ENCODE assay signal across 23 cellular contexts in the genomic region with DNA sequence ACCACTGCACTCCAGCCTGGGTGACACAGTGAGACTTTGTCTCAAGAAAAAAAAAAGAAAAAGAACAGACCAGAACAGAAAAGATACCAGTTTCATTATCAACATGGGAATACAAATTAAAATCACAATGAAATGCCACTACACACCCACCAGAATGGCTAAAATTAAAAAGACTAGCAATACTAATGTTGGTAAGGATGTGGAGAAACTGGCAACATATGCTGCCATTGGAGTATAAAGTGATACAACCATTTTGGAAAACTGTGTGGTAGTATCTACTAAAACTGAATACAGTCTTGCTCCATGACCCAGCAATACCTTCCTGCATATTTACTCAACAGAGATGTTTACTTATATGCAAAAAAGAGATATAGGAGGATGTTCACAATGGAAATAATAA. TPM values are rescaled to one million over a fixed set of nuclear protein-coding genes. Genes with fewer than 3 reads are reported as not detected.
A peak's percentile ranks its signal among the peaks of the same experiment; 100 is the strongest.
DNase-seq lines count a peak whose midpoint lies in the region; ATAC-seq, FAIRE-seq and TF ChIP-seq lines count a peak whose summit lies in the region.
"Had no signal": no experiment of that assay in that cellular context is flagged by ENCODE, and none has a peak within 500 bp of the region (broad histone marks: within the 10 kb centered on the region; RNA-seq: fewer than 3 reads in every experiment).

No MANE protein-coding gene starts in this region.

- no peak for TF ChIP-seq RAD21 in K562 (CRISPR knock-in tag; conservative IDR thresholded peaks at IDR 0.05 in 1 of 2, IDR thresholded peaks at IDR 0.05 in 1 of 2)

- no peaks in the 10 kb centered on the region for H3K9me3 Mint-ChIP-seq in CD4-positive, CD25-positive, alpha-beta regulatory T cell
- H3K9me3 Mint-ChIP-seq in endothelial cell (ENCODE audit: unreplicated experiment) = no peaks in the 10 kb centered on the region
- H3K9me3 Mint-ChIP-seq: CD4-positive, alpha-beta memory T cell; CD8-positive, alpha-beta memory T cell had no signal

- no peak for FAIRE-seq in K562 (lab: Jason Lieb, UNC)
- FAIRE-seq: A204.1, G401.6, GM12891, GM19239 had no signal

- no peaks in the 10 kb centered on the region for H4K20me1 ChIP-seq in K562 (replicated peaks; ENCODE audit: control insufficient read depth, insufficient read depth, low read length)
- H4K20me1 ChIP-seq: BLaER1 had no signal

- no TSS peak for BruUV-seq in K562 (replicated peaks; lab: Mats Ljungman, UMichigan)

- H3K4me1 Mint-ChIP-seq in CD4-positive, CD25-positive, alpha-beta regulatory T cell = peaks cover 5 to 29% (median 13%) of the 10 kb centered on the region in 4 donors
- peaks cover 21% of the 10 kb centered on the region for H3K4me1 Mint-ChIP-seq in endothelial cell (ENCODE audit: unreplicated experiment)

- TF ChIP-seq CTCF in K562 (IDR thresholded peaks at IDR 0.05 in 2 of 3, conservative IDR thresholded peaks at IDR 0.05 in 1 of 3; ENCODE audit: insufficient read depth in 2 of 3, low read depth in 1 of 3, low read length in 3 of 3) (no peak), endothelial cell (IDR thresholded peaks at IDR 0.05; ENCODE audit: unreplicated experiment) (no peak), neutrophil (IDR thresholded peaks at IDR 0.05) (no peak)

- H3K36me3 Mint-ChIP-seq in CD4-positive, CD25-positive, alpha-beta regulatory T cell = no peaks in the 10 kb centered on the region
- H3K36me3 Mint-ChIP-seq in endothelial cell (ENCODE audit: low read depth, unreplicated experiment) = no peaks in the 10 kb centered on the region

- in situ Hi-C loops in K562 (cut with MboI) = no loop called here

- no peak for DNase-seq in CD4-positive, CD25-positive, alpha-beta regulatory T cell
- no peak for DNase-seq in K562 (ENCODE audit: extremely low read depth in 1 of 4, low spot score in 3 of 4)
- no peak for DNase-seq in endothelial cell (ENCODE audit: low spot score)
- DNase-seq in effector CD4-positive, alpha-beta T cell = no peak
- no peak for DNase-seq in H7
- no peak for DNase-seq in H4 (ENCODE audit: low spot score)
- DNase-seq: 8988T; ACHN; BE2C; C1 segment of cervical spinal cord; CD4-positive, alpha-beta memory T cell; CD8-positive, alpha-beta memory T cell; COR-L47; DMS 273 treated with DMSO at 0.1 percent for 48 hours; DMS79 treated with DMSO at 0.1 percent for 48 hours; GF-D8 had no signal

- no peak overlapping the region for H3K27ac ChIP-seq in CD4-positive, CD25-positive, alpha-beta regulatory T cell (ENCODE audit: insufficient read depth, low read length, poor library complexity, severe bottlenecking)
- H3K27ac ChIP-seq in K562 (ENCODE audit: extremely low read depth, low read depth, low read length) (no peak overlapping the region), neutrophil (peak overlapping the region; percentile 97)
- H3K27ac ChIP-seq: BLaER1 had no signal

- H3K4me1 ChIP-seq in CD4-positive, CD25-positive, alpha-beta regulatory T cell (ENCODE audit: control insufficient read depth, insufficient read depth, low read length, poor library complexity, severe bottlenecking) = peaks cover 22% of the 10 kb centered on the region
- H3K4me1 ChIP-seq in K562 (replicated peaks in 1 of 2; ENCODE audit: control insufficient read depth in 2 of 2, insufficient read depth in 2 of 2, low read length in 2 of 2) (peaks cover 13 to 18% of the 10 kb centered on the region in 2 experiments; a peak in 3 of 5 replicates), neutrophil (ENCODE audit: control insufficient read depth in 1 of 2, insufficient read depth in 1 of 2, low read depth in 1 of 2, low read length in 1 of 2) (peaks cover 97 to 98% of the 10 kb centered on the region in 2 experiments)
- H3K4me1 ChIP-seq: BE2C had no signal

- no peak overlapping the region for H3K4me2 ChIP-seq in K562 (ENCODE audit: insufficient read depth, low read length)
- H3K4me2 ChIP-seq: BLaER1 had no signal

- no peaks in the 10 kb centered on the region for H3K27me3 ChIP-seq in CD4-positive, CD25-positive, alpha-beta regulatory T cell (ENCODE audit: control insufficient read depth, insufficient read depth, low read length)
- H3K27me3 ChIP-seq in K562 (ENCODE audit: control insufficient read depth in 2 of 2, insufficient read depth in 2 of 2, low read length in 2 of 2) = no peaks in the 10 kb centered on the region
- no peaks in the 10 kb centered on the region for H3K27me3 ChIP-seq in neutrophil
- no peaks in the 10 kb centered on the region for H3K27me3 ChIP-seq in H7 (ENCODE audit: control insufficient read depth, insufficient read depth, low read length)
- H3K27me3 ChIP-seq: BE2C, BLaER1 had no signal

- H3K9ac ChIP-seq in K562 (ENCODE audit: insufficient read depth in 1 of 2, low read depth in 2 of 2, low read length in 2 of 2) = no peak overlapping the region
- H3K9ac ChIP-seq: BLaER1 had no signal

- H3K9me3 ChIP-seq in CD4-positive, CD25-positive, alpha-beta regulatory T cell (ENCODE audit: control insufficient read depth in 2 of 2, low read length in 2 of 2) = no peaks in the 10 kb centered on the region
- H3K9me3 ChIP-seq in K562 (replicated peaks; ENCODE audit: control insufficient read depth, insufficient read depth, low read depth, low read length) (no peaks in the 10 kb centered on the region), neutrophil (no peaks in the 10 kb centered on the region)
- H3K9me3 ChIP-seq: BE2C, BLaER1 had no signal

- H2AFZ ChIP-seq in K562 (ENCODE audit: low read depth, low read length) = no peak overlapping the region

- H3K27ac Mint-ChIP-seq in CD4-positive, CD25-positive, alpha-beta regulatory T cell = peak overlapping the region in 2 of 3 donors; percentile 36 to 41
- peak overlapping the region; percentile 9 for H3K27ac Mint-ChIP-seq in endothelial cell (ENCODE audit: unreplicated experiment)

- intact Hi-C loops in K562 (cut with micrococcal nuclease) = no loop called here

- TF ChIP-seq POLR2A in K562 (conservative IDR thresholded peaks at IDR 0.05) = no peak

- no peak for ATAC-seq in CD4-positive, CD25-positive, alpha-beta regulatory T cell (ENCODE audit: low read depth in 2 of 2)
- no peak for ATAC-seq in K562
- no peak for ATAC-seq in GM21381 (IDR thresholded peaks at IDR 0.05; ENCODE audit: unreplicated experiment)

- no peak overlapping the region for H3K4me3 Mint-ChIP-seq in CD4-positive, CD25-positive, alpha-beta regulatory T cell
- no peak overlapping the region for H3K4me3 Mint-ChIP-seq in endothelial cell (ENCODE audit: unreplicated experiment)
- H3K4me3 Mint-ChIP-seq: CD4-positive, alpha-beta memory T cell; CD8-positive, alpha-beta memory T cell had no signal

- peaks cover 23% of the 10 kb centered on the region for H3K79me2 ChIP-seq in K562 (ENCODE audit: control insufficient read depth, insufficient read depth, low read length)

- POLR2A ChIA-PET in K562 (lab: Yijun Ruan, JAX) = no interaction called here

- no peak for TF ChIP-seq EP300 in K562 (IDR thresholded peaks at IDR 0.05; ENCODE audit: low read length)

- CTCF ChIA-PET in K562 (lab: Yijun Ruan, JAX; ENCODE audit: low intra/inter-chr PET ratio) = no interaction called here

- no peak overlapping the region for H3K4me3 ChIP-seq in CD4-positive, CD25-positive, alpha-beta regulatory T cell (ENCODE audit: low read depth, low read length)
- H3K4me3 ChIP-seq in K562 = no peak overlapping the region
- no peak overlapping the region for H3K4me3 ChIP-seq in neutrophil (ENCODE audit: low read depth in 1 of 2, low read length in 1 of 2)
- no peak overlapping the region for H3K4me3 ChIP-seq in H7 (ENCODE audit: insufficient read depth, low read depth, low read length)
- H3K4me3 ChIP-seq: BLaER1 had no signal

- H3K9me1 ChIP-seq in K562 (ENCODE audit: control insufficient read depth, insufficient read depth, low read length) = no peaks in the 10 kb centered on the region

- no peaks in the 10 kb centered on the region for H3K27me3 Mint-ChIP-seq in CD4-positive, CD25-positive, alpha-beta regulatory T cell
- H3K27me3 Mint-ChIP-seq in endothelial cell (ENCODE audit: unreplicated experiment) = peaks cover 10% of the 10 kb centered on the region
- H3K27me3 Mint-ChIP-seq: CD4-positive, alpha-beta memory T cell; CD8-positive, alpha-beta memory T cell had no signal

- H3K36me3 ChIP-seq in CD4-positive, CD25-positive, alpha-beta regulatory T cell (ENCODE audit: control insufficient read depth, insufficient read depth, low read length) = no peaks in the 10 kb centered on the region
- H3K36me3 ChIP-seq in K562 (ENCODE audit: control insufficient read depth, insufficient read depth, low read length) = no peaks in the 10 kb centered on the region; the same call in 2 of the 3 replicates
- H3K36me3 ChIP-seq in neutrophil = no peaks in the 10 kb centered on the region
- H3K36me3 ChIP-seq in H7 (replicated peaks; ENCODE audit: control insufficient read depth, insufficient read depth, low read length) = no peaks in the 10 kb centered on the region

RNA-seq across cellular contexts. Expression of gene RRP12, which starts 2.9 kb away (rescaled TPM):
- total RNA-seq in CD4-positive, CD25-positive, alpha-beta regulatory T cell = 82.0 TPM
- 1 to 10 TPM; 5.1 to 9.1 (median 7.3) TPM for polyA plus RNA-seq in CD4-positive, CD25-positive, alpha-beta regulatory T cell
- 54.2 and 134 TPM in 2 replicates for total RNA-seq in K562 (2011; cell fraction: chromatin; rRNA removed; ENCODE audit: low replicate concordance)
- total RNA-seq in K562 (2011; cell fraction: nucleolus; rRNA removed) = 76.7 and 77.6 TPM in 2 replicates
- 53.7 TPM in 2 replicates for total RNA-seq in K562 (2011; cell fraction: nucleoplasm; rRNA removed)
- total RNA-seq in K562 (2014; rRNA removed) (34.7 and 50.5 TPM in 2 replicates), K562 (2014; rRNA removed; fragmentation: Illumina TruSeq; extraction: Trizol) (12.6 and 16.4 TPM in 2 replicates), K562 (2015; rRNA removed; fragmentation: Illumina TruSeq; extraction: Trizol) (21.8 and 25.4 TPM in 2 replicates), K562 (2021) (64.4 and 68.2 TPM in 2 replicates), endothelial cell (ENCODE audit: unreplicated experiment) (19.5 TPM)
- polyA plus RNA-seq in K562 (2011; rRNA removed) (7.2 and 22.3 TPM in 2 replicates), K562 (2014; fragmentation: Illumina TruSeq; extraction: Trizol) (30.2 and 37.5 TPM in 2 replicates), K562 (2014; fragmentation: Nextera tagmentation; extraction: Ambion mirVana) (1 to 10 TPM; 4.6 to 6.1 TPM), K562 (2014; rRNA removed) (20.2 and 25.4 TPM in 2 replicates)
- polyA plus RNA-seq in K562 (2011; cell fraction: cytosol; rRNA removed) = 6.5 and 7.3 TPM in 2 replicates
- 37.2 and 53.1 TPM in 2 replicates for polyA plus RNA-seq in K562 (2011; cell fraction: nucleus; rRNA removed)
- polyA plus RNA-seq in K562 (2012) = 24.9 and 37.3 TPM in 2 replicates
- 16.2 and 21.5 TPM in 2 replicates for polyA minus RNA-seq in K562 (2011; rRNA and poly(A)+ RNA removed)
- 29.1 and 31.1 TPM in 2 replicates for polyA minus RNA-seq in K562 (2011; cell fraction: cytosol; rRNA and poly(A)+ RNA removed)
- 32.2 and 42.1 TPM in 2 replicates for polyA minus RNA-seq in K562 (2011; cell fraction: nucleus; rRNA and poly(A)+ RNA removed)
- 41.7 and 47.4 TPM in 2 replicates for total RNA-seq in H7 (2014; rRNA removed; shearing (Covaris generic))
- 14.4 and 17.9 TPM in 2 replicates for total RNA-seq in H4 (2014; rRNA removed; shearing (Covaris generic))

RNA-seq across cellular contexts. Expression of gene PGAM1, which starts 21.9 kb away (rescaled TPM):
- 98.8 TPM for total RNA-seq in CD4-positive, CD25-positive, alpha-beta regulatory T cell
- polyA plus RNA-seq in CD4-positive, CD25-positive, alpha-beta regulatory T cell = 100 to 1,000 TPM; 253 to 375 (median 298) TPM
- 49.1 and 72.3 TPM in 2 replicates for total RNA-seq in K562 (2011; cell fraction: chromatin; rRNA removed; ENCODE audit: low replicate concordance)
- total RNA-seq in K562 (2011; cell fraction: nucleolus; rRNA removed) = 111 and 126 TPM in 2 replicates
- total RNA-seq in K562 (2011; cell fraction: nucleoplasm; rRNA removed) = 107 and 112 TPM in 2 replicates
- 280 and 406 TPM in 2 replicates for total RNA-seq in K562 (2014; rRNA removed)
- total RNA-seq in K562 (2014; rRNA removed; fragmentation: Illumina TruSeq; extraction: Trizol) = 256 and 269 TPM in 2 replicates
- 264 and 273 TPM in 2 replicates for total RNA-seq in K562 (2015; rRNA removed; fragmentation: Illumina TruSeq; extraction: Trizol)
- total RNA-seq in K562 (2021) = 319 and 328 TPM in 2 replicates
- 559 and 605 TPM in 2 replicates for polyA plus RNA-seq in K562 (2011; rRNA removed)
- polyA plus RNA-seq in K562 (2011; cell fraction: cytosol; rRNA removed) = 543 and 578 TPM in 2 replicates
- polyA plus RNA-seq in K562 (2011; cell fraction: nucleus; rRNA removed) = 137 and 198 TPM in 2 replicates
- polyA plus RNA-seq in K562 (2012) = 216 and 339 TPM in 2 replicates
- 311 and 316 TPM in 2 replicates for polyA plus RNA-seq in K562 (2014; fragmentation: Illumina TruSeq; extraction: Trizol)
- polyA plus RNA-seq in K562 (2014; fragmentation: Nextera tagmentation; extraction: Ambion mirVana) = 10 to 100 TPM; 40.3 to 80.0 TPM
- 261 and 274 TPM in 2 replicates for polyA plus RNA-seq in K562 (2014; rRNA removed)
- polyA minus RNA-seq in K562 (2011; rRNA and poly(A)+ RNA removed) = 361 and 367 TPM in 2 replicates
- 206 and 242 TPM in 2 replicates for polyA minus RNA-seq in K562 (2011; cell fraction: cytosol; rRNA and poly(A)+ RNA removed)
- 45.9 and 97.3 TPM in 2 replicates for polyA minus RNA-seq in K562 (2011; cell fraction: nucleus; rRNA and poly(A)+ RNA removed)
- 291 TPM for total RNA-seq in endothelial cell (ENCODE audit: unreplicated experiment)
- total RNA-seq in H7 (2014; rRNA removed; shearing (Covaris generic)) = 1,178 and 1,380 TPM in 2 replicates
- 784 and 853 TPM in 2 replicates for total RNA-seq in H4 (2014; rRNA removed; shearing (Covaris generic))

RNA-seq across cellular contexts. Expression of gene EXOSC1, which starts 41.8 kb away (rescaled TPM):
- total RNA-seq in CD4-positive, CD25-positive, alpha-beta regulatory T cell = 42.2 TPM
- polyA plus RNA-seq in CD4-positive, CD25-positive, alpha-beta regulatory T cell = 100 to 1,000 TPM in 2 of 4 donors, 10 to 100 TPM in 2; 97.5 to 105 (median 101) TPM
- total RNA-seq in K562 (2011; cell fraction: chromatin; rRNA removed; ENCODE audit: low replicate concordance) = 20.2 and 33.3 TPM in 2 replicates
- 15.0 and 19.0 TPM in 2 replicates for total RNA-seq in K562 (2011; cell fraction: nucleolus; rRNA removed)
- 29.5 and 49.3 TPM in 2 replicates for total RNA-seq in K562 (2011; cell fraction: nucleoplasm; rRNA removed)
- total RNA-seq in K562 (2014; rRNA removed) (46.8 and 47.2 TPM in 2 replicates), K562 (2014; rRNA removed; fragmentation: Illumina TruSeq; extraction: Trizol) (52.1 and 53.4 TPM in 2 replicates), K562 (2015; rRNA removed; fragmentation: Illumina TruSeq; extraction: Trizol) (51.0 and 52.2 TPM in 2 replicates), K562 (2021) (44.3 and 44.9 TPM in 2 replicates), endothelial cell (ENCODE audit: unreplicated experiment) (36.0 TPM)
- polyA plus RNA-seq in K562 (2011; rRNA removed) (61.0 and 69.7 TPM in 2 replicates), K562 (2014; fragmentation: Illumina TruSeq; extraction: Trizol) (68.3 and 82.3 TPM in 2 replicates), K562 (2014; fragmentation: Nextera tagmentation; extraction: Ambion mirVana) (100 to 1,000 TPM; 112 to 117 TPM), K562 (2014; rRNA removed) (65.1 and 67.0 TPM in 2 replicates)
- polyA plus RNA-seq in K562 (2011; cell fraction: cytosol; rRNA removed) = 62.6 and 63.5 TPM in 2 replicates
- polyA plus RNA-seq in K562 (2011; cell fraction: nucleus; rRNA removed) = 27.5 and 30.1 TPM in 2 replicates
- 55.4 and 63.8 TPM in 2 replicates for polyA plus RNA-seq in K562 (2012)
- 30.4 and 33.7 TPM in 2 replicates for polyA minus RNA-seq in K562 (2011; rRNA and poly(A)+ RNA removed)
- 11.4 and 14.8 TPM in 2 replicates for polyA minus RNA-seq in K562 (2011; cell fraction: cytosol; rRNA and poly(A)+ RNA removed)
- polyA minus RNA-seq in K562 (2011; cell fraction: nucleus; rRNA and poly(A)+ RNA removed) = 8.6 and 13.6 TPM in 2 replicates
- 71.8 and 84.5 TPM in 2 replicates for total RNA-seq in H7 (2014; rRNA removed; shearing (Covaris generic))
- 75.0 and 87.7 TPM in 2 replicates for total RNA-seq in H4 (2014; rRNA removed; shearing (Covaris generic))

RNA-seq across cellular contexts. Expression of gene ZDHHC16, which starts 41.9 kb away (rescaled TPM):
- total RNA-seq in CD4-positive, CD25-positive, alpha-beta regulatory T cell = 17.1 TPM
- 10 to 100 TPM; 25.3 to 36.4 (median 28.5) TPM for polyA plus RNA-seq in CD4-positive, CD25-positive, alpha-beta regulatory T cell
- 44.6 and 82.7 TPM in 2 replicates for total RNA-seq in K562 (2011; cell fraction: chromatin; rRNA removed; ENCODE audit: low replicate concordance)
- total RNA-seq in K562 (2011; cell fraction: nucleolus; rRNA removed) = 61.3 and 65.7 TPM in 2 replicates
- total RNA-seq in K562 (2011; cell fraction: nucleoplasm; rRNA removed) = 79.0 and 86.9 TPM in 2 replicates
- 13.1 and 19.5 TPM in 2 replicates for total RNA-seq in K562 (2014; rRNA removed)
- total RNA-seq in K562 (2014; rRNA removed; fragmentation: Illumina TruSeq; extraction: Trizol) = 21.1 and 21.7 TPM in 2 replicates
- total RNA-seq in K562 (2015; rRNA removed; fragmentation: Illumina TruSeq; extraction: Trizol) = 22.4 and 22.9 TPM in 2 replicates
- 21.3 and 21.4 TPM in 2 replicates for total RNA-seq in K562 (2021)
- polyA plus RNA-seq in K562 (2011; rRNA removed) = 29.4 and 30.9 TPM in 2 replicates
- polyA plus RNA-seq in K562 (2011; cell fraction: cytosol; rRNA removed) = 47.2 and 64.5 TPM in 2 replicates
- 58.5 and 58.8 TPM in 2 replicates for polyA plus RNA-seq in K562 (2011; cell fraction: nucleus; rRNA removed)
- 14.2 and 15.7 TPM in 2 replicates for polyA plus RNA-seq in K562 (2012)
- 31.7 and 33.8 TPM in 2 replicates for polyA plus RNA-seq in K562 (2014; fragmentation: Illumina TruSeq; extraction: Trizol)
- 10 to 100 TPM; 12.5 to 14.2 TPM for polyA plus RNA-seq in K562 (2014; fragmentation: Nextera tagmentation; extraction: Ambion mirVana)
- 18.6 and 22.9 TPM in 2 replicates for polyA plus RNA-seq in K562 (2014; rRNA removed)
- 39.0 and 49.8 TPM in 2 replicates for polyA minus RNA-seq in K562 (2011; rRNA and poly(A)+ RNA removed)
- 14.3 and 20.3 TPM in 2 replicates for polyA minus RNA-seq in K562 (2011; cell fraction: cytosol; rRNA and poly(A)+ RNA removed)
- 17.0 and 26.9 TPM in 2 replicates for polyA minus RNA-seq in K562 (2011; cell fraction: nucleus; rRNA and poly(A)+ RNA removed)
- 45.0 TPM for total RNA-seq in endothelial cell (ENCODE audit: unreplicated experiment)
- total RNA-seq in H7 (2014; rRNA removed; shearing (Covaris generic)) = 36.0 and 47.6 TPM in 2 replicates
- total RNA-seq in H4 (2014; rRNA removed; shearing (Covaris generic)) = 38.5 and 49.4 TPM in 2 replicates
